ENCODE assay signal across 17 cellular contexts in genomic region chr3:152304160-152304559, GRCh38. TPM values are rescaled to one million over a fixed set of nuclear protein-coding genes. Genes with fewer than 3 reads are reported as not detected.
DNase-seq lines count a peak whose midpoint lies in the region; ATAC-seq, FAIRE-seq and TF ChIP-seq lines count a peak whose summit lies in the region.
"Had no signal": no experiment of that assay in that cellular context is flagged by ENCODE, and none has a peak within 500 bp of the region (broad histone marks: within the 10 kb centered on the region; RNA-seq: fewer than 3 reads in every experiment).

No MANE protein-coding gene starts in this region.

- CTCF ChIA-PET in CD4-positive, alpha-beta memory T cell (lab: Charles Lee; ENCODE audit: partially characterized antibody), result no interaction called here

- H3K4me1 ChIP-seq in CD4-positive, alpha-beta memory T cell (ENCODE audit: insufficient read depth, low read length), result peaks cover 100% of the 10 kb centered on the region
- peaks cover 58% of the 10 kb centered on the region for H3K4me1 ChIP-seq in psoas muscle

- peaks cover 30 to 69% of the 10 kb centered on the region in 2 donors for H3K36me3 Mint-ChIP-seq in CD4-positive, alpha-beta memory T cell
- peaks cover 14% of the 10 kb centered on the region for H3K36me3 Mint-ChIP-seq in chondrocyte (ENCODE audit: low read depth)

- H3K36me3 ChIP-seq in CD4-positive, alpha-beta memory T cell (ENCODE audit: insufficient read depth, low read length), result peaks cover 24% of the 10 kb centered on the region
- peaks cover 0 to 11% of the 10 kb centered on the region in 2 donors for H3K36me3 ChIP-seq in psoas muscle (ENCODE audit: insufficient read depth in 1 of 2, low read depth in 1 of 2)
- H3K36me3 ChIP-seq: neural progenitor cell had no signal

- TF ChIP-seq CTCF in chondrocyte (IDR thresholded peaks at IDR 0.05), result no peak
- TF ChIP-seq CTCF in psoas muscle (IDR thresholded peaks at IDR 0.05), result no peak

- H3K4me1 Mint-ChIP-seq in CD4-positive, alpha-beta memory T cell, result peaks cover 73 to 96% (median 83%) of the 10 kb centered on the region in 4 donors
- H3K4me1 Mint-ChIP-seq in chondrocyte (ENCODE audit: low read depth), result peaks cover 81% of the 10 kb centered on the region

- H3K27ac ChIP-seq in CD4-positive, alpha-beta memory T cell (ENCODE audit: low read depth, low read length), result peak overlapping the region; percentile 33
- H3K27ac ChIP-seq in psoas muscle, result peak overlapping the region; percentile 94
- H3K27ac ChIP-seq: neural progenitor cell had no signal

- H3K9me3 ChIP-seq in CD4-positive, alpha-beta memory T cell (ENCODE audit: control insufficient read depth in 1 of 2, low read length in 2 of 2), result no peaks in the 10 kb centered on the region
- H3K9me3 ChIP-seq in psoas muscle, result no peaks in the 10 kb centered on the region
- H3K9me3 ChIP-seq: body of pancreas had no signal

- peak overlapping the region in 5 of 8 donors; percentile 5 to 48 (median 36) for H3K4me3 Mint-ChIP-seq in CD4-positive, alpha-beta memory T cell
- H3K4me3 Mint-ChIP-seq in chondrocyte (ENCODE audit: unreplicated experiment), result no peak overlapping the region
- H3K4me3 Mint-ChIP-seq: activated T-helper 1 cell treated with anti-CD3 and anti-CD28 coated beads, Interleukin-12 subunit alpha, Interleukin-12 subunit beta, Interleukin-2, Interleukin-4 antibody, amounts not matched to agents 30 ng/mL and 10 ng/mL and 1 ng/mL, durations not matched to agents 14 hours and 24 hours and 36 hours; neural progenitor cell; stimulated activated effector memory CD8-positive, alpha-beta T cell treated with anti-CD3 and anti-CD28 coated beads, Interleukin-12 subunit alpha, Interleukin-12 subunit beta, amount 100 ng/mL, for 72 hours had no signal

- intact Hi-C loops in CD4-positive, alpha-beta memory T cell (cut with micrococcal nuclease), result loop anchor here (10.0 kb wide), 1 partner anchor 141 kb away; no protein-coding TSS in a partner anchor
- intact Hi-C loops in psoas muscle (cut with DNase I), result loop anchor here (5.0 to 10.0 kb wide), 3 partner anchors 37 to 141 kb away; partner anchors contain the start of gene MBNL1 (in 1 of the 2)

- H3K27me3 Mint-ChIP-seq in CD4-positive, alpha-beta memory T cell, result no peaks in the 10 kb centered on the region
- no peaks in the 10 kb centered on the region for H3K27me3 Mint-ChIP-seq in chondrocyte (ENCODE audit: low read depth)

- ATAC-seq in psoas muscle, result no peak
- ATAC-seq: body of pancreas; sciatic nerve; stimulated activated effector memory CD8-positive, alpha-beta T cell treated with anti-CD3 and anti-CD28 coated beads, Interleukin-12 subunit alpha, Interleukin-12 subunit beta, amount 100 ng/mL, for 72 hours had no signal

- DNase-seq in CD4-positive, alpha-beta memory T cell, result no peak
- DNase-seq in H54 (ENCODE audit: insufficient read length, low spot score) (no peak), chondrocyte (ENCODE audit: low spot score) (no peak), psoas muscle (no peak), NCI-H2029 treated with DMSO at 0.1 percent for 48 hours (lab: John Stamatoyannopoulos, UW) (no peak), dermis blood vessel endothelial cell (no peak), NCI-H146 (lab: John Stamatoyannopoulos, UW) (no peak)
- DNase-seq: activated CD4-positive, alpha-beta T cell treated with anti-CD3 and anti-CD28 coated beads for 48 hours; body of pancreas; dorsolateral prefrontal cortex; H9; IMR-90; T-helper 9 cell had no signal

- H3K27ac Mint-ChIP-seq in CD4-positive, alpha-beta memory T cell, result peak overlapping the region in 6 of 7 donors; percentile 1 to 90 (median 58)
- peak overlapping the region; percentile 55 for H3K27ac Mint-ChIP-seq in chondrocyte (ENCODE audit: unreplicated experiment)
- H3K27ac Mint-ChIP-seq: neural progenitor cell had no signal

- H3K9me3 Mint-ChIP-seq in CD4-positive, alpha-beta memory T cell, result no peaks in the 10 kb centered on the region
- H3K9me3 Mint-ChIP-seq in chondrocyte (ENCODE audit: low read depth), result no peaks in the 10 kb centered on the region
- H3K9me3 Mint-ChIP-seq: activated T-helper 1 cell treated with anti-CD3 and anti-CD28 coated beads, Interleukin-12 subunit alpha, Interleukin-12 subunit beta, Interleukin-2, Interleukin-4 antibody, amounts not matched to agents 30 ng/mL and 10 ng/mL and 1 ng/mL, durations not matched to agents 14 hours and 24 hours and 36 hours; H9; neural progenitor cell; stimulated activated effector memory CD8-positive, alpha-beta T cell treated with anti-CD3 and anti-CD28 coated beads, Interleukin-12 subunit alpha, Interleukin-12 subunit beta, amount 100 ng/mL, for 72 hours had no signal

- H3K4me3 ChIP-seq in CD4-positive, alpha-beta memory T cell (ENCODE audit: low read length in 2 of 2), result no peak overlapping the region
- H3K4me3 ChIP-seq in psoas muscle, result peak overlapping the region; percentile 70
- H3K4me3 ChIP-seq: body of pancreas, neural progenitor cell had no signal

- TF ChIP-seq POLR2A in H54 (IDR thresholded peaks at IDR 0.05; ENCODE audit: low read depth, low read length), result no peak

- peak; percentile 55 for FAIRE-seq in H54 (lab: Jason Lieb, UNC)

- POLR2A ChIA-PET in CD4-positive, alpha-beta memory T cell (lab: Charles Lee; ENCODE audit: partially characterized antibody), result interaction anchor here (1.1 kb wide), 1 partner anchor 58 kb away, joined by 3 read pairs; no protein-coding TSS in a partner anchor

- H3K27me3 ChIP-seq in CD4-positive, alpha-beta memory T cell (ENCODE audit: insufficient read depth, low read length), result no peaks in the 10 kb centered on the region
- no peaks in the 10 kb centered on the region for H3K27me3 ChIP-seq in psoas muscle (ENCODE audit: insufficient read depth in 3 of 3, low read length in 2 of 3)
- H3K27me3 ChIP-seq: body of pancreas, dorsolateral prefrontal cortex, neural progenitor cell had no signal

RNA-seq across cellular contexts. Expression of gene MBNL1, which starts 35.4 kb away (rescaled TPM):
- total RNA-seq in CD4-positive, alpha-beta memory T cell, result 100 to 1,000 TPM; 420 to 430 TPM
- 100 to 1,000 TPM; 289 to 302 TPM for polyA plus RNA-seq in CD4-positive, alpha-beta memory T cell
- total RNA-seq in chondrocyte, result 164 to 177 TPM (median 166 TPM) in 3 replicates
- 100 to 1,000 TPM; 179 to 281 (median 242) TPM for total RNA-seq in psoas muscle
- 100 to 1,000 TPM in 2 of 3 donors, 10 to 100 TPM in 1; 27.4 to 168 (median 108) TPM for polyA plus RNA-seq in psoas muscle
- 389 and 524 TPM in 2 replicates for total RNA-seq in dermis blood vessel endothelial cell
